15 cellular contexts compared by ENCODE assay signal in genomic region chr16:24116989-24117388, GRCh38.
"Had no signal": no experiment of that assay in that cellular context is flagged by ENCODE, and none has a peak within 500 bp of the region (broad histone marks: within the 10 kb centered on the region; RNA-seq: fewer than 3 reads in every experiment).

No MANE protein-coding gene starts in this region.

- DNase-seq: activated CD4-positive, alpha-beta T cell treated with anti-CD3 and anti-CD28 coated beads for 1 hour; activated CD4-positive, alpha-beta T cell treated with anti-CD3 and anti-CD28 coated beads, Interleukin-2, amount 50 U/mL, for 48 hours; activated CD8-positive, alpha-beta memory T cell treated with anti-CD3 and anti-CD28 coated beads, Interleukin-2, amount 10 ng/mL, durations not matched to agents 7 days and 5 days; activated gamma-delta T cell treated with Interleukin-2 at 50 U/mL for 16 hours; activated naive CD8-positive, alpha-beta T cell treated with anti-CD3 and anti-CD28 coated beads for 36 hours; activated T-cell treated with anti-CD3 and anti-CD28 coated beads, Interleukin-2, amount 50 U/mL, for 4 hours; effector memory CD8-positive, alpha-beta T cell; immature natural killer cell; natural killer cell; nucleus accumbens; stimulated activated CD4-positive, alpha-beta T cell treated with anti-CD3 and anti-CD28 coated beads, Interleukin-2, amount 100 ng/mL, for 48 hours; stimulated activated naive CD8-positive, alpha-beta T cell treated with anti-CD3 and anti-CD28 coated beads, Interleukin-15, Interleukin-2, amounts not matched to agents 100 U/mL and 50 U/mL, for 24 hours had no signal

- H3K27me3 ChIP-seq: ascending aorta, cardiac muscle cell had no signal

- H3K4me3 ChIP-seq: ascending aorta, cardiac muscle cell, coronary artery had no signal

- H3K36me3 ChIP-seq: ascending aorta, cardiac muscle cell had no signal

- H3K9me3 ChIP-seq: ascending aorta had no signal

- ATAC-seq: activated CD8-positive, alpha-beta memory T cell treated with anti-CD3 and anti-CD28 coated beads, Interleukin-2, amount 10 ng/mL, durations not matched to agents 7 days and 5 days; activated T-cell treated with anti-CD3 and anti-CD28 coated beads, Interleukin-2, amount 50 U/mL, for 4 hours; effector memory CD8-positive, alpha-beta T cell; natural killer cell; stimulated activated naive CD8-positive, alpha-beta T cell treated with anti-CD3 and anti-CD28 coated beads, Interleukin-15, Interleukin-2, amounts not matched to agents 100 U/mL and 50 U/mL, for 24 hours had no signal

- H3K27ac ChIP-seq: ascending aorta, coronary artery had no signal

- H3K4me1 ChIP-seq: ascending aorta had no signal
